14 cellular contexts compared by ENCODE assay signal in genomic region chrX:29518100-29518499, GRCh38.
A peak's percentile ranks its signal among the peaks of the same experiment; 100 is the strongest.
DNase-seq lines count a peak whose midpoint lies in the region; ATAC-seq and TF ChIP-seq lines count a peak whose summit lies in the region.
"Had no signal": no experiment of that assay in that cellular context is flagged by ENCODE, and none has a peak within 500 bp of the region (broad histone marks: within the 10 kb centered on the region; RNA-seq: fewer than 3 reads in every experiment).

No MANE protein-coding gene starts in this region.

- H3K4me1 ChIP-seq in foreskin keratinocyte (no peaks in the 10 kb centered on the region), prostate gland (replicated peaks) (no peaks in the 10 kb centered on the region)

- peak; percentile 34 for ATAC-seq in foreskin keratinocyte

- CTCF ChIA-PET in RWPE1 (lab: Yijun Ruan, JAX) = no interaction called here

- H3K27me3 ChIP-seq in foreskin keratinocyte = no peaks in the 10 kb centered on the region
- no peaks in the 10 kb centered on the region for H3K27me3 ChIP-seq in prostate gland (replicated peaks; ENCODE audit: insufficient read depth)

- DNase-seq in HFF-Myc (ENCODE audit: extremely low read depth, low read depth) (peak; percentile 17), HS-5 (ENCODE audit: low read depth) (peak; percentile 16), RWPE1 (ENCODE audit: low spot score) (peak; percentile 9), foreskin keratinocyte (no peak), prostate gland (ENCODE audit: low spot score) (no peak), inferior parietal cortex (ENCODE audit: extremely low spot score) (no peak)
- DNase-seq: C1 segment of cervical spinal cord; Calu3; CD4-positive, alpha-beta memory T cell; COR-L47; DMS53; DMS79 treated with DMSO at 0.1 percent for 48 hours; GOT3 had no signal

- H3K27ac ChIP-seq in RWPE1 = no peak overlapping the region
- no peak overlapping the region for H3K27ac ChIP-seq in foreskin keratinocyte
- H3K27ac ChIP-seq in prostate gland = no peak overlapping the region

- no peak for TF ChIP-seq POLR2A in prostate gland (IDR thresholded peaks at IDR 0.05)

- intact Hi-C loops in prostate gland (cut with DNase I) = no loop called here

- no peak overlapping the region for H3K4me3 ChIP-seq in HFF-Myc (replicated peaks; ENCODE audit: low read depth, low read length)
- no peak overlapping the region for H3K4me3 ChIP-seq in prostate gland
- H3K4me3 ChIP-seq: HAP-1 had no signal

- POLR2A ChIA-PET in RWPE1 (lab: Yijun Ruan, JAX; ENCODE audit: low non-redundant PET) = interaction anchor here (0.6 kb wide), 1 partner anchor 168 kb away, joined by 4 read pairs; no protein-coding TSS in a partner anchor

- no peaks in the 10 kb centered on the region for H3K36me3 ChIP-seq in prostate gland
- H3K36me3 ChIP-seq: HAP-1 had no signal

- WGBS in prostate gland = 74% methylated on average over 4 of the region's 4 CpGs

- H3K9me3 ChIP-seq in prostate gland = no peaks in the 10 kb centered on the region
- H3K9me3 ChIP-seq: HAP-1 had no signal

- TF ChIP-seq CTCF in HFF-Myc (IDR thresholded peaks at IDR 0.05; ENCODE audit: low read depth, low read length, missing control alignments) = no peak
- no peak for TF ChIP-seq CTCF in RWPE1 (conservative IDR thresholded peaks at IDR 0.05; ENCODE audit: low read depth)
- TF ChIP-seq CTCF in foreskin keratinocyte (conservative IDR thresholded peaks at IDR 0.05) = no peak
- no peak for TF ChIP-seq CTCF in prostate gland (IDR thresholded peaks at IDR 0.05)

Comparison
In these comparisons a context has a peak if more than half of its experiments do, and no peak if none do; other contexts are left out.
1. DNase-seq: peak in HFF-Myc (single experiment), HS-5 (single experiment) and RWPE1 (single experiment); none in foreskin keratinocyte (0 of 2), prostate gland (single experiment) and inferior parietal cortex (single experiment).